In the genomic region with DNA sequence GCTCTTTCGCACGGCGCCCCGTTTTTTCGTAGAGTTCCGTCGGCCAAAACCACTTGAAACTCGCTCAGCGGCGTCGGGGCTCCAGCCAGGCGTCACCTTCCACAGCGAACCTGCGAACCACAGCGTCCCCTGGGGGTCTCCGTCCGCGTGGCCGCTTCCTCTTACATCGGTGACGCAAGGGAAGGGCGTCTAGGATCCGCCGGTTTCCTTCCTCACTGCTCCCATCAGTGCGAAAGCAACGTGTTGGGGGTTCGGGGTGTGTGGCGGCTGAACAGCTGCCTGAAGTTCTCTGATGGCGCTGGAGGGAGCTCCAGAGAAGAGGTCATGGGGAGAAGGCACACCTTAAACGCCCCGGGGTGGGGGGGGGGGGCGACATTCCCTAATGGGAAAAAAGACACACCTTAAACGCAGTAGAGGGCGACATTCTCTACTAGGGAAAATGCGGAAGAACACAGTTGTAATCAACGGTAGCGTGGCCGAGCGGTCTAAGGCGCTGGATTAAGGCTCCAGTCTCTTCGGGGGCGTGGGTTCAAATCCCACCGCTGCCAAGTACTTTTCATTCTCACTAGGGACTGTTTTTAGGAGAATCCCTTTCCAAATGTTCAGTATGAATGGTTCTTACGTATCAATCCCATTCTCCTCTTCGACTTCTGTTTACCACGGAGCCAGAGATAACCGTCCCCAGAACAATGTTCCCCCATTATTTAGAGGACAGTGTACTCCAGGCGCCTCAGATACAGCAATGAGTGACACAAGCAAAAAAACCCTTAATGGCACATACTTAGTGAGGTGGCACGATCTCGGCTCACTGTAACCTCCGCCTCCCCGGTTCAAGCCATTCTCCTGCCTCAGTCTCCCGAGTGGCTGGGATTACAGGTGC, we compare ENCODE assay signal across 8 cellular contexts. TPM values are rescaled to one million over a fixed set of nuclear protein-coding genes. Genes with fewer than 3 reads are reported as not detected.
DNase-seq lines count a peak whose midpoint lies in the region; ATAC-seq and TF ChIP-seq lines count a peak whose summit lies in the region.

No MANE protein-coding gene starts in this region.

- peak; percentile 42 for DNase-seq in GM03348 (ENCODE audit: low spot score)
- peak; percentile 82 for DNase-seq in activated naive CD4-positive, alpha-beta T cell treated with anti-CD3 and anti-CD28 coated beads, Interleukin-2, amount 10 ng/mL, durations not matched to agents 7 days and 5 days
- peak; percentile 67 for DNase-seq in left cardiac atrium
- DNase-seq in NCI-H1417 treated with DMSO at 0.1 percent for 48 hours (lab: John Stamatoyannopoulos, UW): no peak
- DNase-seq in NCI-H1048 (lab: John Stamatoyannopoulos, UW): no peak

- H3K9me3 Mint-ChIP-seq in activated naive CD4-positive, alpha-beta T cell treated with anti-CD3 and anti-CD28 coated beads, Interleukin-2, amount 10 ng/mL, durations not matched to agents 7 days and 5 days: no peaks in the 10 kb centered on the region

- no peaks in the 10 kb centered on the region for H3K27me3 ChIP-seq in skeletal muscle satellite cell (ENCODE audit: control insufficient read depth, insufficient read depth, low read length)

- no peaks in the 10 kb centered on the region for H3K36me3 ChIP-seq in skeletal muscle satellite cell (ENCODE audit: insufficient read depth, low read length)

- peaks cover 3% of the 10 kb centered on the region for H3K4me1 ChIP-seq in skeletal muscle satellite cell (ENCODE audit: control insufficient read depth, insufficient read depth, low read length)

- H3K4me3 Mint-ChIP-seq in activated naive CD4-positive, alpha-beta T cell treated with anti-CD3 and anti-CD28 coated beads, Interleukin-2, amount 10 ng/mL, durations not matched to agents 7 days and 5 days: peak overlapping the region; percentile 70

- peak overlapping the region; percentile 37 for H3K4me2 ChIP-seq in skeletal muscle satellite cell (ENCODE audit: low read length)

- H3K4me3 ChIP-seq in skeletal muscle satellite cell (ENCODE audit: low read length): peak overlapping the region; percentile 48

- intact Hi-C loops in left cardiac atrium (cut with DNase I): loop anchor here in 1 of 2 donors (10.0 kb wide), 2 partner anchors 124 to 154 kb away; no protein-coding TSS in a partner anchor

- ATAC-seq in SK-N-SH treated with all-trans-retinoic acid at 6 μM for 48 hours: peak; percentile 17; the same call in 2 of the 3 replicates
- ATAC-seq in left cardiac atrium: peak in 1 of 2 donors; percentile 26
- ATAC-seq in HG02588 (IDR thresholded peaks at IDR 0.05; ENCODE audit: unreplicated experiment): no peak

- no peak overlapping the region for H3K27ac Mint-ChIP-seq in activated naive CD4-positive, alpha-beta T cell treated with anti-CD3 and anti-CD28 coated beads, Interleukin-2, amount 10 ng/mL, durations not matched to agents 7 days and 5 days

- CTCF ChIA-PET in activated naive CD4-positive, alpha-beta T cell treated with anti-CD3 and anti-CD28 coated beads, Interleukin-2, amount 10 ng/mL, durations not matched to agents 7 days and 5 days (lab: Charles Lee): interaction anchor here (0.7 to 1.0 kb wide), 2 partner anchors 26 to 130 kb away, joined by 3 read pairs; no protein-coding TSS in a partner anchor

- H3K4me1 Mint-ChIP-seq in activated naive CD4-positive, alpha-beta T cell treated with anti-CD3 and anti-CD28 coated beads, Interleukin-2, amount 10 ng/mL, durations not matched to agents 7 days and 5 days: peaks cover 35% of the 10 kb centered on the region

- no peaks in the 10 kb centered on the region for H3K9me3 ChIP-seq in skeletal muscle satellite cell (replicated peaks; ENCODE audit: low read length)

- H3K27me3 Mint-ChIP-seq in activated naive CD4-positive, alpha-beta T cell treated with anti-CD3 and anti-CD28 coated beads, Interleukin-2, amount 10 ng/mL, durations not matched to agents 7 days and 5 days: peaks cover 66% of the 10 kb centered on the region

- peaks cover 1% of the 10 kb centered on the region for H3K36me3 Mint-ChIP-seq in activated naive CD4-positive, alpha-beta T cell treated with anti-CD3 and anti-CD28 coated beads, Interleukin-2, amount 10 ng/mL, durations not matched to agents 7 days and 5 days

- peak overlapping the region; percentile 36 for H3K9ac ChIP-seq in skeletal muscle satellite cell (ENCODE audit: low read depth, low read length)

TF ChIP-seq in SK-N-SH treated with all-trans-retinoic acid at 6 μM for 48 hours, 23 proteins besides CTCF, POLR2A, EP300 and RAD21:
- TF ChIP-seq, protein P1, sequence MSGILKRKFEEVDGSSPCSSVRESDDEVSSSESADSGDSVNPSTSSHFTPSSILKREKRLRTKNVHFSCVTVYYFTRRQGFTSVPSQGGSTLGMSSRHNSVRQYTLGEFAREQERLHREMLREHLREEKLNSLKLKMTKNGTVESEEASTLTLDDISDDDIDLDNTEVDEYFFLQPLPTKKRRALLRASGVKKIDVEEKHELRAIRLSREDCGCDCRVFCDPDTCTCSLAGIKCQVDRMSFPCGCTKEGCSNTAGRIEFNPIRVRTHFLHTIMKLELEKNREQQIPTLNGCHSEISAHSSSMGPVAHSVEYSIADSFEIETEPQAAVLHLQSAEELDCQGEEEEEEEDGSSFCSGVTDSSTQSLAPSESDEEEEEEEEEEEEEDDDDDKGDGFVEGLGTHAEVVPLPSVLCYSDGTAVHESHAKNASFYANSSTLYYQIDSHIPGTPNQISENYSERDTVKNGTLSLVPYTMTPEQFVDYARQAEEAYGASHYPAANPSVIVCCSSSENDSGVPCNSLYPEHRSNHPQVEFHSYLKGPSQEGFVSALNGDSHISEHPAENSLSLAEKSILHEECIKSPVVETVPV (CRISPR knock-in tag; IDR thresholded peaks at IDR 0.05): no peak
- TF ChIP-seq, protein P2, sequence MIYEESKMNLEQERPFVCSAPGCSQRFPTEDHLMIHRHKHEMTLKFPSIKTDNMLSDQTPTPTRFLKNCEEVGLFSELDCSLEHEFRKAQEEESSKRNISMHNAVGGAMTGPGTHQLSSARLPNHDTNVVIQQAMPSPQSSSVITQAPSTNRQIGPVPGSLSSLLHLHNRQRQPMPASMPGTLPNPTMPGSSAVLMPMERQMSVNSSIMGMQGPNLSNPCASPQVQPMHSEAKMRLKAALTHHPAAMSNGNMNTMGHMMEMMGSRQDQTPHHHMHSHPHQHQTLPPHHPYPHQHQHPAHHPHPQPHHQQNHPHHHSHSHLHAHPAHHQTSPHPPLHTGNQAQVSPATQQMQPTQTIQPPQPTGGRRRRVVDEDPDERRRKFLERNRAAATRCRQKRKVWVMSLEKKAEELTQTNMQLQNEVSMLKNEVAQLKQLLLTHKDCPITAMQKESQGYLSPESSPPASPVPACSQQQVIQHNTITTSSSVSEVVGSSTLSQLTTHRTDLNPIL (CRISPR knock-in tag; IDR thresholded peaks at IDR 0.05; ENCODE audit: low read depth): no peak
- TF ChIP-seq BACH2 (CRISPR knock-in tag; IDR thresholded peaks at IDR 0.05; ENCODE audit: borderline replicate concordance) (no peak), SNAI2 (CRISPR knock-in tag; IDR thresholded peaks at IDR 0.05) (no peak), ZNF70 (CRISPR knock-in tag; IDR thresholded peaks at IDR 0.05) (no peak), ZC3H10 (CRISPR knock-in tag; IDR thresholded peaks at IDR 0.05) (no peak), CSDC2 (CRISPR knock-in tag; IDR thresholded peaks at IDR 0.05) (no peak)
- TF ChIP-seq, protein P3, sequence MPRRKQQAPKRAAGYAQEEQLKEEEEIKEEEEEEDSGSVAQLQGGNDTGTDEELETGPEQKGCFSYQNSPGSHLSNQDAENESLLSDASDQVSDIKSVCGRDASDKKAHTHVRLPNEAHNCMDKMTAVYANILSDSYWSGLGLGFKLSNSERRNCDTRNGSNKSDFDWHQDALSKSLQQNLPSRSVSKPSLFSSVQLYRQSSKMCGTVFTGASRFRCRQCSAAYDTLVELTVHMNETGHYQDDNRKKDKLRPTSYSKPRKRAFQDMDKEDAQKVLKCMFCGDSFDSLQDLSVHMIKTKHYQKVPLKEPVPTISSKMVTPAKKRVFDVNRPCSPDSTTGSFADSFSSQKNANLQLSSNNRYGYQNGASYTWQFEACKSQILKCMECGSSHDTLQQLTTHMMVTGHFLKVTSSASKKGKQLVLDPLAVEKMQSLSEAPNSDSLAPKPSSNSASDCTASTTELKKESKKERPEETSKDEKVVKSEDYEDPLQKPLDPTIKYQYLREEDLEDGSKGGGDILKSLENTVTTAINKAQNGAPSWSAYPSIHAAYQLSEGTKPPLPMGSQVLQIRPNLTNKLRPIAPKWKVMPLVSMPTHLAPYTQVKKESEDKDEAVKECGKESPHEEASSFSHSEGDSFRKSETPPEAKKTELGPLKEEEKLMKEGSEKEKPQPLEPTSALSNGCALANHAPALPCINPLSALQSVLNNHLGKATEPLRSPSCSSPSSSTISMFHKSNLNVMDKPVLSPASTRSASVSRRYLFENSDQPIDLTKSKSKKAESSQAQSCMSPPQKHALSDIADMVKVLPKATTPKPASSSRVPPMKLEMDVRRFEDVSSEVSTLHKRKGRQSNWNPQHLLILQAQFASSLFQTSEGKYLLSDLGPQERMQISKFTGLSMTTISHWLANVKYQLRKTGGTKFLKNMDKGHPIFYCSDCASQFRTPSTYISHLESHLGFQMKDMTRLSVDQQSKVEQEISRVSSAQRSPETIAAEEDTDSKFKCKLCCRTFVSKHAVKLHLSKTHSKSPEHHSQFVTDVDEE (CRISPR knock-in tag; IDR thresholded peaks at IDR 0.05): no peak
- TF ChIP-seq, protein P4, sequence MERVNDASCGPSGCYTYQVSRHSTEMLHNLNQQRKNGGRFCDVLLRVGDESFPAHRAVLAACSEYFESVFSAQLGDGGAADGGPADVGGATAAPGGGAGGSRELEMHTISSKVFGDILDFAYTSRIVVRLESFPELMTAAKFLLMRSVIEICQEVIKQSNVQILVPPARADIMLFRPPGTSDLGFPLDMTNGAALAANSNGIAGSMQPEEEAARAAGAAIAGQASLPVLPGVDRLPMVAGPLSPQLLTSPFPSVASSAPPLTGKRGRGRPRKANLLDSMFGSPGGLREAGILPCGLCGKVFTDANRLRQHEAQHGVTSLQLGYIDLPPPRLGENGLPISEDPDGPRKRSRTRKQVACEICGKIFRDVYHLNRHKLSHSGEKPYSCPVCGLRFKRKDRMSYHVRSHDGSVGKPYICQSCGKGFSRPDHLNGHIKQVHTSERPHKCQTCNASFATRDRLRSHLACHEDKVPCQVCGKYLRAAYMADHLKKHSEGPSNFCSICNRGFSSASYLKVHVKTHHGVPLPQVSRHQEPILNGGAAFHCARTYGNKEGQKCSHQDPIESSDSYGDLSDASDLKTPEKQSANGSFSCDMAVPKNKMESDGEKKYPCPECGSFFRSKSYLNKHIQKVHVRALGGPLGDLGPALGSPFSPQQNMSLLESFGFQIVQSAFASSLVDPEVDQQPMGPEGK (CRISPR knock-in tag; IDR thresholded peaks at IDR 0.05; ENCODE audit: borderline replicate concordance): no peak

RNA-seq across cellular contexts. Expression of a gene that starts 16.3 kb away (rescaled TPM):
- total RNA-seq in left cardiac atrium: under 1 TPM; 0.37 to 0.68 TPM
- 0.76 and 0.87 TPM in 2 replicates for total RNA-seq in skeletal muscle satellite cell (2012; rRNA removed)

RNA-seq across cellular contexts. Expression of a gene that starts 56.2 kb away (rescaled TPM):
- total RNA-seq in left cardiac atrium: not detected
- not detected in 2 replicates for total RNA-seq in skeletal muscle satellite cell (2012; rRNA removed)

Comparison
In these comparisons a context has a peak if more than half of its experiments do, and no peak if none do; other contexts are left out.
1. DNase-seq: peak in GM03348 (single experiment), activated naive CD4-positive, alpha-beta T cell treated with anti-CD3 and anti-CD28 coated beads, Interleukin-2, amount 10 ng/mL, durations not matched to agents 7 days and 5 days (single experiment) and left cardiac atrium (single experiment); none in NCI-H1417 treated with DMSO at 0.1 percent for 48 hours (single experiment) and NCI-H1048 (single experiment).